Comparison of ENCODE assay signal across 2 cellular contexts in genomic region chr10:32183652-32184051, GRCh38.
DNase-seq lines count a peak whose midpoint lies in the region; ATAC-seq, FAIRE-seq and TF ChIP-seq lines count a peak whose summit lies in the region.
"Not testable (repeated sequence)": the region's sequence is repeated elsewhere in the genome, so short reads cannot be mapped to it uniquely, and the experiment has no call there.

No MANE protein-coding gene starts in this region.

- not testable (repeated sequence) for TF ChIP-seq POLR2A in A549 (IDR thresholded peaks at IDR 0.05; ENCODE audit: low read length)

- POLR2A ChIA-PET in A549 (lab: Yijun Ruan, JAX), result not testable (repeated sequence)
- POLR2A ChIA-PET in HEK293 (lab: Yijun Ruan, JAX), result interaction anchor here (0.7 kb wide), 1 partner anchor 111 kb away, joined by 8 read pairs; no protein-coding TSS in a partner anchor

- not testable (repeated sequence) for FAIRE-seq in A549 (lab: Jason Lieb, UNC)

- not testable (repeated sequence) for TF ChIP-seq RAD21 in A549 (conservative IDR thresholded peaks at IDR 0.05 in 1 of 2, IDR thresholded peaks at IDR 0.05 in 1 of 2)

- H3K4me1 ChIP-seq in A549; HEK293 (ENCODE audit: control insufficient read depth, insufficient read depth, low read length): not testable (repeated sequence)

- not testable (repeated sequence) for TF ChIP-seq CTCF in A549 (IDR thresholded peaks at IDR 0.05); HEK293 (tag by site-specific recombination; IDR thresholded peaks at IDR 0.05)

- ATAC-seq in A549, result not testable (repeated sequence)

- not testable (repeated sequence) for H3K4me2 ChIP-seq in A549

- not testable (repeated sequence) for H3K9me3 ChIP-seq in A549; HEK293 (ENCODE audit: control insufficient read depth, insufficient read depth, low read depth, low read length)

- not testable (repeated sequence) for TF ChIP-seq EP300 in A549 (IDR thresholded peaks at IDR 0.05)

- CTCF ChIA-PET in A549 (lab: Yijun Ruan, JAX), result interaction anchor here (1.0 kb wide), 1 partner anchor 70 kb away, joined by 4 read pairs; no protein-coding TSS in a partner anchor
- CTCF ChIA-PET in HEK293 (lab: Yijun Ruan, JAX), result interaction anchor here (0.6 kb wide), 1 partner anchor 34 kb away, joined by 3 read pairs; no protein-coding TSS in a partner anchor

- not testable (repeated sequence) for DNase-seq in A549 (ENCODE audit: low read depth in 1 of 2, low spot score in 1 of 2)

- H3K27ac ChIP-seq in A549; HEK293 (ENCODE audit: extremely low read depth, low read depth, low read length): not testable (repeated sequence)

- not testable (repeated sequence) for H3K4me3 ChIP-seq in A549; HEK293 (ENCODE audit: low read depth, low read length)

- WGBS in A549 (ENCODE audit: missing lambda C conversion rate), result 90% methylated on average over 5 of the region's 5 CpGs

- H3K36me3 ChIP-seq in HEK293 (ENCODE audit: control insufficient read depth in 2 of 2, insufficient read depth in 1 of 2, low read length in 2 of 2), result not testable (repeated sequence)

TF ChIP-seq in A549, 52 proteins besides CTCF, POLR2A, EP300 and RAD21:
- TF ChIP-seq ZC3H11A (IDR thresholded peaks at IDR 0.05), result peak; percentile 84
TF ChIP-seq in A549: peak in this region for 1; not testable (repeated sequence) for 51.

TF ChIP-seq in HEK293, 187 proteins besides CTCF, POLR2A, EP300 and RAD21 (continues in another document):
- TF ChIP-seq ZBTB11 (tag by site-specific recombination; conservative IDR thresholded peaks at IDR 0.05; ENCODE audit: low read depth) (peak; percentile 72), ZNF140 (tag by site-specific recombination; IDR thresholded peaks at IDR 0.05) (peak; percentile 76), ZNF623 (tag by site-specific recombination; IDR thresholded peaks at IDR 0.05) (peak; percentile 61), ZNF529 (tag by site-specific recombination; IDR thresholded peaks at IDR 0.05; ENCODE audit: insufficient replicate concordance) (peak; percentile 42), ZFP37 (tag by site-specific recombination; IDR thresholded peaks at IDR 0.05) (0 out of 2 replicates have a peak, but pooled peaks have one; percentile 28), ZNF560 (tag by site-specific recombination; IDR thresholded peaks at IDR 0.05; ENCODE audit: borderline replicate concordance) (peak; percentile 34; the same call in 1 of the 2 replicates), GLI2 (tag by site-specific recombination; IDR thresholded peaks at IDR 0.05; ENCODE audit: borderline replicate concordance, low read depth) (peak; percentile 37; the same call in 1 of the 2 replicates), ZNF266 (tag by site-specific recombination; IDR thresholded peaks at IDR 0.05; ENCODE audit: low read depth) (peak; percentile 71), ZXDB (tag by site-specific recombination; IDR thresholded peaks at IDR 0.05) (peak; percentile 49; the same call in 1 of the 2 replicates), ZBTB8A (tag by site-specific recombination; IDR thresholded peaks at IDR 0.05) (peak; percentile 56; the same call in 1 of the 2 replicates), ZNF202 (tag by site-specific recombination; IDR thresholded peaks at IDR 0.05; ENCODE audit: borderline replicate concordance) (0 out of 2 replicates have a peak, but pooled peaks have one; percentile 35), ZNF426 (tag by site-specific recombination; IDR thresholded peaks at IDR 0.05) (peak; percentile 68), ZNF433 (tag by site-specific recombination; IDR thresholded peaks at IDR 0.05; ENCODE audit: low read depth) (peak; percentile 48; the same call in 1 of the 2 replicates), ZNF654 (tag by site-specific recombination; IDR thresholded peaks at IDR 0.05; ENCODE audit: low read depth) (peak; percentile 26; the same call in 1 of the 2 replicates)
- TF ChIP-seq, protein P1, sequence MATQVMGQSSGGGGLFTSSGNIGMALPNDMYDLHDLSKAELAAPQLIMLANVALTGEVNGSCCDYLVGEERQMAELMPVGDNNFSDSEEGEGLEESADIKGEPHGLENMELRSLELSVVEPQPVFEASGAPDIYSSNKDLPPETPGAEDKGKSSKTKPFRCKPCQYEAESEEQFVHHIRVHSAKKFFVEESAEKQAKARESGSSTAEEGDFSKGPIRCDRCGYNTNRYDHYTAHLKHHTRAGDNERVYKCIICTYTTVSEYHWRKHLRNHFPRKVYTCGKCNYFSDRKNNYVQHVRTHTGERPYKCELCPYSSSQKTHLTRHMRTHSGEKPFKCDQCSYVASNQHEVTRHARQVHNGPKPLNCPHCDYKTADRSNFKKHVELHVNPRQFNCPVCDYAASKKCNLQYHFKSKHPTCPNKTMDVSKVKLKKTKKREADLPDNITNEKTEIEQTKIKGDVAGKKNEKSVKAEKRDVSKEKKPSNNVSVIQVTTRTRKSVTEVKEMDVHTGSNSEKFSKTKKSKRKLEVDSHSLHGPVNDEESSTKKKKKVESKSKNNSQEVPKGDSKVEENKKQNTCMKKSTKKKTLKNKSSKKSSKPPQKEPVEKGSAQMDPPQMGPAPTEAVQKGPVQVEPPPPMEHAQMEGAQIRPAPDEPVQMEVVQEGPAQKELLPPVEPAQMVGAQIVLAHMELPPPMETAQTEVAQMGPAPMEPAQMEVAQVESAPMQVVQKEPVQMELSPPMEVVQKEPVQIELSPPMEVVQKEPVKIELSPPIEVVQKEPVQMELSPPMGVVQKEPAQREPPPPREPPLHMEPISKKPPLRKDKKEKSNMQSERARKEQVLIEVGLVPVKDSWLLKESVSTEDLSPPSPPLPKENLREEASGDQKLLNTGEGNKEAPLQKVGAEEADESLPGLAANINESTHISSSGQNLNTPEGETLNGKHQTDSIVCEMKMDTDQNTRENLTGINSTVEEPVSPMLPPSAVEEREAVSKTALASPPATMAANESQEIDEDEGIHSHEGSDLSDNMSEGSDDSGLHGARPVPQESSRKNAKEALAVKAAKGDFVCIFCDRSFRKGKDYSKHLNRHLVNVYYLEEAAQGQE (tag by site-specific recombination; IDR thresholded peaks at IDR 0.05), result peak; percentile 65
- TF ChIP-seq, protein P2, sequence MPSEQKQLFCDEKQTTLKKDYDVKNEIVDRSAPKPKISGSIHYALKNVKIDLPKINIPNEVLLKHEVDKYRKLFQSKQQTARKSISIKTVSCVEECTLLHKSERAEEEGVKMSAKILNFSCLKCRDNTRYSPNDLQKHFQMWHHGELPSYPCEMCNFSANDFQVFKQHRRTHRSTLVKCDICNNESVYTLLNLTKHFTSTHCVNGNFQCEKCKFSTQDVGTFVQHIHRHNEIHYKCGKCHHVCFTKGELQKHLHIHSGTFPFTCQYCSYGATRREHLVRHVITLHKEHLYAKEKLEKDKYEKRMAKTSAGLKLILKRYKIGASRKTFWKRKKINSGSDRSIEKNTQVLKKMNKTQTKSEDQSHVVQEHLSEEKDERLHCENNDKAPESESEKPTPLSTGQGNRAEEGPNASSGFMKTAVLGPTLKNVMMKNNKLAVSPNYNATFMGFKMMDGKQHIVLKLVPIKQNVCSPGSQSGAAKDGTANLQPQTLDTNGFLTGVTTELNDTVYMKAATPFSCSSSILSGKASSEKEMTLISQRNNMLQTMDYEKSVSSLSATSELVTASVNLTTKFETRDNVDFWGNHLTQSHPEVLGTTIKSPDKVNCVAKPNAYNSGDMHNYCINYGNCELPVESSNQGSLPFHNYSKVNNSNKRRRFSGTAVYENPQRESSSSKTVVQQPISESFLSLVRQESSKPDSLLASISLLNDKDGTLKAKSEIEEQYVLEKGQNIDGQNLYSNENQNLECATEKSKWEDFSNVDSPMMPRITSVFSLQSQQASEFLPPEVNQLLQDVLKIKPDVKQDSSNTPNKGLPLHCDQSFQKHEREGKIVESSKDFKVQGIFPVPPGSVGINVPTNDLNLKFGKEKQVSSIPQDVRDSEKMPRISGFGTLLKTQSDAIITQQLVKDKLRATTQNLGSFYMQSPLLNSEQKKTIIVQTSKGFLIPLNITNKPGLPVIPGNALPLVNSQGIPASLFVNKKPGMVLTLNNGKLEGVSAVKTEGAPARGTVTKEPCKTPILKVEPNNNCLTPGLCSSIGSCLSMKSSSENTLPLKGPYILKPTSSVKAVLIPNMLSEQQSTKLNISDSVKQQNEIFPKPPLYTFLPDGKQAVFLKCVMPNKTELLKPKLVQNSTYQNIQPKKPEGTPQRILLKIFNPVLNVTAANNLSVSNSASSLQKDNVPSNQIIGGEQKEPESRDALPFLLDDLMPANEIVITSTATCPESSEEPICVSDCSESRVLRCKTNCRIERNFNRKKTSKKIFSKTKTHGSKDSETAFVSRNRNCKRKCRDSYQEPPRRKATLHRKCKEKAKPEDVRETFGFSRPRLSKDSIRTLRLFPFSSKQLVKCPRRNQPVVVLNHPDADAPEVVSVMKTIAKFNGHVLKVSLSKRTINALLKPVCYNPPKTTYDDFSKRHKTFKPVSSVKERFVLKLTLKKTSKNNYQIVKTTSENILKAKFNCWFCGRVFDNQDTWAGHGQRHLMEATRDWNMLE (tag by site-specific recombination; conservative IDR thresholded peaks at IDR 0.05; ENCODE audit: low read depth), result peak; percentile 87
